In the genomic region with DNA sequence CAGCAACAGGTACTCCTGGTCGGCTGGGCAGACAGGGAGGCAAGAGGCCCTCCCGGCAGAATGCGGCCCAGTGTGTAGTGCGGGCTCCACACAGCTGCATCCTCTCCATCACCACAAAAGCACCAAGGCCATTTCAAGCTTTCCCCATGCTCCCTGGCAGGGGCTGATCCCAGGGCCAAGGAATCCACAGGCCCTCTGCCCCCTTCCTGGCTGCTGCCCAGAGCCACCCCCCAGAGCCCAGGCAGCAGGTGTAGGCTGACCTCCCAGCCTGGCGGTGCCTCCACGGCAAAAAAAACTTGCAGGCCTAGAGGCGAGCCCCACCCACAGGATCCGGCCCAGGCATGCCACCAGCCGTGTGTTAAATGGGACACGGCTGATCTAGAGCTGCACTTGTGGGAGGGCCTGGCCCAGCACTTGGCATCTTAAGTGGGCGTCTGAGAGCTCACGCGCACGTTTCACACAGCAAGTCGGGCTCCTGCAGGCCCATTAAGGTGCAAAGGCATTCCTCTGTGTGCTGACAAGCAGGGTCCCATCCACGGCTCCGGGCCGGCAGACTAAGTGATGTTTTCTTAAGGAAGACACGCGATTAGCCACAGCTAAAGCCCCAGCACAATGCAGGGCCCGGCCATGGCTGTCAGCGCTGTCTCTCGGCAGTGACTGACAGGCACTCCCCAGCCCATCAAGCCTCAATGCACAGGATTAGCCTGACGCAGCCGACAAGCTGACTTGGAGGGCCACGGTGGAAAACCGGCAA, we compare ENCODE assay signal across 8 cellular contexts. TPM values are rescaled to one million over a fixed set of nuclear protein-coding genes. Genes with fewer than 3 reads are reported as not detected.
A peak's percentile ranks its signal among the peaks of the same experiment; 100 is the strongest.
DNase-seq lines count a peak whose midpoint lies in the region; ATAC-seq and TF ChIP-seq lines count a peak whose summit lies in the region.

No MANE protein-coding gene starts in this region.

- 65% methylated on average over 14 of the region's 27 CpGs; no CpG with 5 or more reads in 1 of the 2 experiments for WGBS in IMR-90 (ENCODE audit: extremely low coverage in 2 of 2, insufficient read length in 1 of 2), 2 experiments

- no peak overlapping the region for H2BK20ac ChIP-seq in IMR-90 (ENCODE audit: low read depth, low read length)

- no peaks in the 10 kb centered on the region for H3K9me3 ChIP-seq in IMR-90 (ENCODE audit: control insufficient read depth, insufficient read depth, low read length)

- H2AK9ac ChIP-seq in IMR-90 (replicated peaks; ENCODE audit: low read depth, low read length, poor library complexity) = no peak overlapping the region

- peaks cover 15% of the 10 kb centered on the region for H3K9me1 ChIP-seq in IMR-90 (ENCODE audit: insufficient read depth, low read length)

- peak overlapping the region; percentile 46 for H2BK120ac ChIP-seq in IMR-90 (ENCODE audit: low read depth, low read length)

- in situ Hi-C loops in IMR-90 (cut with MboI; ENCODE audit: low sequenced_read_pairs) = no loop called here

- no peak overlapping the region for H4K5ac ChIP-seq in IMR-90 (ENCODE audit: low read depth, low read length)

- H4K20me1 ChIP-seq in IMR-90 (ENCODE audit: insufficient read depth, low read length) = no peaks in the 10 kb centered on the region

- H4K91ac ChIP-seq in IMR-90 (ENCODE audit: insufficient read depth, low read depth, low read length) = no peak overlapping the region

- H3K27ac ChIP-seq in 22Rv1 = 0 out of 2 replicates have a peak overlapping the region, but pooled peaks have one; percentile 12
- no peak overlapping the region for H3K27ac ChIP-seq in IMR-90 (ENCODE audit: insufficient read depth, low read length)

- no TSS peak for BruUV-seq in IMR-90 (replicated peaks; lab: Mats Ljungman, UMichigan)

- peaks cover 20% of the 10 kb centered on the region for H3K4me1 ChIP-seq in IMR-90 (ENCODE audit: control insufficient read depth, insufficient read depth, low read length)

- dilution Hi-C loops in IMR-90 (cut with HindIII; ENCODE audit: low sequenced_read_pairs, unreplicated experiment) = no loop called here

- no peak overlapping the region for H3K56ac ChIP-seq in IMR-90 (ENCODE audit: extremely low read depth, insufficient read depth, low read length)

- H3K79me1 ChIP-seq in IMR-90 (ENCODE audit: low read depth in 1 of 2, low read length in 2 of 2) = peaks cover 4 to 21% of the 10 kb centered on the region in 2 experiments; a peak in 3 of 4 replicates

- CTCF ChIA-PET in IMR-90 (lab: Yijun Ruan, JAX) = no interaction called here

- no peak overlapping the region; a peak in 1 of 4 replicates for H4K8ac ChIP-seq in IMR-90 (ENCODE audit: low read depth in 2 of 2, low read length in 2 of 2)

- H3K36me3 ChIP-seq in IMR-90 (ENCODE audit: control insufficient read depth, insufficient read depth, low read length) = peaks cover 1% of the 10 kb centered on the region; the same call in 1 of the 2 replicates

- no peak for TF ChIP-seq RAD21 in IMR-90 (IDR thresholded peaks at IDR 0.05; ENCODE audit: low read length)

- POLR2A ChIA-PET in IMR-90 (lab: Charles Lee; ENCODE audit: unreplicated experiment) = no interaction called here

- no peak overlapping the region for H3K4me2 ChIP-seq in IMR-90 (ENCODE audit: low read depth, low read length)

- intact Hi-C loops in IMR-90 (cut with micrococcal nuclease) = no loop called here

- H3K18ac ChIP-seq in IMR-90 (ENCODE audit: low read depth, low read length) = no peak overlapping the region

- DNase-seq in IMR-90 = no peak
- peak; percentile 41 for DNase-seq in activated naive CD4-positive, alpha-beta T cell treated with Interleukin-2 at 50 U/mL for 16 hours
- DNase-seq in left lobe of liver (ENCODE audit: low spot score) = peak; percentile 45
- no peak for DNase-seq in amygdala (lab: John Stamatoyannopoulos, UW)
- no peak for DNase-seq in stimulated activated CD8-positive, alpha-beta memory T cell treated with anti-CD3 and anti-CD28 coated beads, Interleukin-4, amount 100 ng/mL, for 48 hours

- H3K9ac ChIP-seq in IMR-90 (ENCODE audit: low read depth, low read length) = no peak overlapping the region

- H3K23ac ChIP-seq in IMR-90 (ENCODE audit: low read depth, low read length) = no peak overlapping the region; the same call in 1 of the 2 replicates

- no peaks in the 10 kb centered on the region for H3K27me3 ChIP-seq in IMR-90 (ENCODE audit: control insufficient read depth, insufficient read depth, low read length)

- H2AK5ac ChIP-seq in IMR-90 (ENCODE audit: low read depth, low read length) = peak overlapping the region; percentile 15; the same call in 1 of the 2 replicates

- ATAC-seq in IMR-90 (ENCODE audit: low read depth) = no peak
- ATAC-seq in left lobe of liver = no peak
- no peak for ATAC-seq in HG03045 (IDR thresholded peaks at IDR 0.05; ENCODE audit: unreplicated experiment)
- ATAC-seq in HG02870 (IDR thresholded peaks at IDR 0.05; ENCODE audit: unreplicated experiment) = no peak

- no peak overlapping the region for H2BK5ac ChIP-seq in IMR-90 (ENCODE audit: low read depth, low read length, poor library complexity, severe bottlenecking)

- no peak for TF ChIP-seq CTCF in 22Rv1 (IDR thresholded peaks at IDR 0.05)
- TF ChIP-seq CTCF in IMR-90 (conservative IDR thresholded peaks at IDR 0.05; ENCODE audit: low read depth, low read length) = no peak

- no peak overlapping the region for H2AFZ ChIP-seq in IMR-90 (replicated peaks; ENCODE audit: low read length, poor library complexity)

- no peak for TF ChIP-seq POLR2A in IMR-90 (IDR thresholded peaks at IDR 0.05; ENCODE audit: low read depth, low read length)

- H3K4ac ChIP-seq in IMR-90 (ENCODE audit: low read depth, low read length) = peak overlapping the region; percentile 16; the same call in 1 of the 2 replicates

- H3K14ac ChIP-seq in IMR-90 (replicated peaks; ENCODE audit: low read depth, low read length) = no peak overlapping the region

- no peak overlapping the region for H3K4me3 ChIP-seq in IMR-90 (ENCODE audit: insufficient read depth, low read depth, low read length)

- H2BK15ac ChIP-seq in IMR-90 (ENCODE audit: low read depth, low read length) = no peak overlapping the region; the same call in 2 of the 3 replicates

TF ChIP-seq in IMR-90, 13 proteins besides CTCF, POLR2A, EP300 and RAD21:
- no peak for TF ChIP-seq BHLHE40 (IDR thresholded peaks at IDR 0.05; ENCODE audit: low read depth, low read length)
- TF ChIP-seq RCOR1 (IDR thresholded peaks at IDR 0.05; ENCODE audit: insufficient replicate concordance, low read length) = no peak
- TF ChIP-seq, protein P1, sequence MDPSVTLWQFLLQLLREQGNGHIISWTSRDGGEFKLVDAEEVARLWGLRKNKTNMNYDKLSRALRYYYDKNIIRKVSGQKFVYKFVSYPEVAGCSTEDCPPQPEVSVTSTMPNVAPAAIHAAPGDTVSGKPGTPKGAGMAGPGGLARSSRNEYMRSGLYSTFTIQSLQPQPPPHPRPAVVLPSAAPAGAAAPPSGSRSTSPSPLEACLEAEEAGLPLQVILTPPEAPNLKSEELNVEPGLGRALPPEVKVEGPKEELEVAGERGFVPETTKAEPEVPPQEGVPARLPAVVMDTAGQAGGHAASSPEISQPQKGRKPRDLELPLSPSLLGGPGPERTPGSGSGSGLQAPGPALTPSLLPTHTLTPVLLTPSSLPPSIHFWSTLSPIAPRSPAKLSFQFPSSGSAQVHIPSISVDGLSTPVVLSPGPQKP (IDR thresholded peaks at IDR 0.05; ENCODE audit: borderline replicate concordance, low read depth, low read length) = no peak
- TF ChIP-seq SMC3 (IDR thresholded peaks at IDR 0.05; ENCODE audit: low read depth, low read length) = no peak
- no peak for TF ChIP-seq FOS (IDR thresholded peaks at IDR 0.05; ENCODE audit: low read depth, low read length)
- no peak for TF ChIP-seq CHD1 (IDR thresholded peaks at IDR 0.05; ENCODE audit: low read depth, low read length)
- no peak for TF ChIP-seq MAZ (IDR thresholded peaks at IDR 0.05; ENCODE audit: borderline replicate concordance, low read depth, low read length)
- TF ChIP-seq, protein P2, sequence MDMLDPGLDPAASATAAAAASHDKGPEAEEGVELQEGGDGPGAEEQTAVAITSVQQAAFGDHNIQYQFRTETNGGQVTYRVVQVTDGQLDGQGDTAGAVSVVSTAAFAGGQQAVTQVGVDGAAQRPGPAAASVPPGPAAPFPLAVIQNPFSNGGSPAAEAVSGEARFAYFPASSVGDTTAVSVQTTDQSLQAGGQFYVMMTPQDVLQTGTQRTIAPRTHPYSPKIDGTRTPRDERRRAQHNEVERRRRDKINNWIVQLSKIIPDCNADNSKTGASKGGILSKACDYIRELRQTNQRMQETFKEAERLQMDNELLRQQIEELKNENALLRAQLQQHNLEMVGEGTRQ (IDR thresholded peaks at IDR 0.05; ENCODE audit: low read depth, low read length) = no peak
- no peak for TF ChIP-seq MAFK (IDR thresholded peaks at IDR 0.05; ENCODE audit: low read depth, low read length)
- TF ChIP-seq CEBPB (IDR thresholded peaks at IDR 0.05; ENCODE audit: low read depth, low read length) = no peak
- TF ChIP-seq MXI1 (IDR thresholded peaks at IDR 0.05; ENCODE audit: borderline replicate concordance, low read depth, low read length) = no peak
- no peak for TF ChIP-seq RFX5 (IDR thresholded peaks at IDR 0.05; ENCODE audit: low read depth, low read length)
- TF ChIP-seq NFE2L2 (IDR thresholded peaks at IDR 0.05; ENCODE audit: low read depth, low read length) = no peak

RNA-seq across cellular contexts. Expression of a gene that starts 19.8 kb away (rescaled TPM):
- total RNA-seq in IMR-90 (2012; rRNA removed) (1.7 and 2.5 TPM in 2 replicates), left lobe of liver (4.3 TPM)
- 4.4 and 5.5 TPM in 2 replicates for polyA plus RNA-seq in IMR-90 (2012; rRNA removed)
- polyA plus RNA-seq in IMR-90 (2012; cell fraction: cytosol; rRNA removed) = 5.3 and 8.3 TPM in 2 replicates
- 3.5 and 12.3 TPM in 2 replicates for polyA plus RNA-seq in IMR-90 (2012; cell fraction: nucleus; rRNA removed; ENCODE audit: low replicate concordance)

RNA-seq across cellular contexts. Expression of a gene that starts 19.8 kb away (rescaled TPM):
- total RNA-seq in IMR-90 (2012; rRNA removed) = 8.6 TPM in 2 replicates
- 12.1 and 14.0 TPM in 2 replicates for polyA plus RNA-seq in IMR-90 (2012; rRNA removed)
- 8.4 and 9.2 TPM in 2 replicates for polyA plus RNA-seq in IMR-90 (2012; cell fraction: cytosol; rRNA removed)
- 24.4 and 41.2 TPM in 2 replicates for polyA plus RNA-seq in IMR-90 (2012; cell fraction: nucleus; rRNA removed; ENCODE audit: low replicate concordance)
- total RNA-seq in left lobe of liver = 9.4 TPM

Comparison
In these comparisons a context has a peak if more than half of its experiments do, and no peak if none do; other contexts are left out.
1. DNase-seq: peak in activated naive CD4-positive, alpha-beta T cell treated with Interleukin-2 at 50 U/mL for 16 hours (single experiment) and left lobe of liver (single experiment); none in IMR-90 (single experiment), amygdala (0 of 56) and stimulated activated CD8-positive, alpha-beta memory T cell treated with anti-CD3 and anti-CD28 coated beads, Interleukin-4, amount 100 ng/mL, for 48 hours (single experiment).